In the genomic region with DNA sequence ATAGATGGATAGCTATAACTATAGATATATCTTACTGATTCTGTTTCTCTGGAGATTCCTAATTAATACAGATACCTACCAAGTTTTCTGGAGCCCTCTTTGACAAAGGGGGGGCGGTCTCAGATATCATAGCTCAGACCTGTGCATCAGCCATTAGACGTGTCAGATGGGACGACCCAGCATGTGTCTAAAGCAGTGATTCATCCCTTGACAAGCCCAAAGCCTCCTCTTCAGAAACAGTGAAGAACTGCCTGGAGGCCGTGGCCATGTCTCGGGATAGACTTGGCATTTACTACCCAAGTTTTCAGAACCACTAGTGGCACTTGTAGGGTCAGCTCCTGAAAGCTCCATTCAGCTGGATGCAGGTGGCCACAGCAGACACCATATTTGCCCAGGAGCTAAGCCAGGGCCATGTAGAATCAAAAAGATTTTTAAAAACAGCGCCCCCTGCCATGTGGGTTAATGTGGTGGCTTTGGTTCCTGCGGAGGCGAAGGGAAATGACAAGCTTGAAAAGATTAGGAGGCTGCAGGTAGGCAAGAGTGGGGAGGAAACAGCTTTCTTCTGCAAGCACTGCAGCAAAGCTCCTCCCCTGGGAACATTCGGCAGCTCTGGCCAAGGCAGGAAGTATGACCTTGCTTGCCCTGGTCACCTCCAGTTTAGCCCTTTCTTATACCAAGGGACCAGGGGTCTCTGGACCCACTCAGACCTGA, we compare ENCODE assay signal across 11 cellular contexts.
DNase-seq lines count a peak whose midpoint lies in the region; ATAC-seq, FAIRE-seq and TF ChIP-seq lines count a peak whose summit lies in the region.
"Had no signal": no experiment of that assay in that cellular context is flagged by ENCODE, and none has a peak within 500 bp of the region (broad histone marks: within the 10 kb centered on the region; RNA-seq: fewer than 3 reads in every experiment).

No MANE protein-coding gene starts in this region.

- no peak for TF ChIP-seq POLR2A in NB4 (IDR thresholded peaks at IDR 0.05; ENCODE audit: extremely low read depth, insufficient read length)

- TF ChIP-seq CTCF in heart right ventricle (IDR thresholded peaks at IDR 0.05) (peak in 5 of 9 donors; percentile 16 to 30 (median 24)), NB4 (IDR thresholded peaks at IDR 0.05; ENCODE audit: low read depth, low read length) (peak; percentile 22), bronchial epithelial cell (IDR thresholded peaks at IDR 0.05; ENCODE audit: insufficient read depth, low read length, severe bottlenecking) (peak; percentile 49), retinal pigment epithelial cell (conservative IDR thresholded peaks at IDR 0.05; ENCODE audit: low read depth, low read length) (peak; percentile 29)

- no peaks in the 10 kb centered on the region for H3K9me3 ChIP-seq in heart right ventricle

- 47 to 49% methylated on average over 9 of the region's 9 CpGs for WGBS in heart right ventricle, 2 donors

- no peak overlapping the region for H3K4me3 ChIP-seq in heart right ventricle
- no peak overlapping the region for H3K4me3 ChIP-seq in NB4 (ENCODE audit: low read depth, low read length)
- H3K4me3 ChIP-seq in bronchial epithelial cell (ENCODE audit: low read depth, low read length): no peak overlapping the region
- no peak overlapping the region for H3K4me3 ChIP-seq in retinal pigment epithelial cell (ENCODE audit: low read length)

- ATAC-seq in heart right ventricle (peak in 3 of 8 donors; percentile 33 to 53 (median 41)), Right ventricle myocardium superior (ENCODE audit: poor library complexity) (no peak), esophagus mucosa (no peak), HG02623 (IDR thresholded peaks at IDR 0.05; ENCODE audit: unreplicated experiment) (no peak)

- no peak for FAIRE-seq in bronchial epithelial cell (lab: Jason Lieb, UNC)

- DNase-seq in heart right ventricle (no peak), Right ventricle myocardium superior (no peak), NB4 (ENCODE audit: low read depth) (peak; percentile 25), bronchial epithelial cell (ENCODE audit: low read depth) (peak; percentile 59), retinal pigment epithelial cell (ENCODE audit: low read depth) (no peak), NCI-H748 treated with DMSO at 0.1 percent for 48 hours (lab: John Stamatoyannopoulos, UW) (no peak)
- DNase-seq: activated T-cell treated with anti-CD3 and anti-CD28 coated beads, Interleukin-2, amount 50 U/mL, for 24 hours; C1 segment of cervical spinal cord; NCI-H187 had no signal

- intact Hi-C loops in heart right ventricle (cut with DNase I) (no loop called here), Right ventricle myocardium superior (cut with DNase I) (no loop called here)

- H3K36me3 ChIP-seq in heart right ventricle (no peaks in the 10 kb centered on the region), bronchial epithelial cell (ENCODE audit: control insufficient read depth, insufficient read depth, low read length) (no peaks in the 10 kb centered on the region)

- H3K27me3 ChIP-seq in heart right ventricle: peaks cover 0 to 51% (median 18%) of the 10 kb centered on the region in 7 donors
- no peaks in the 10 kb centered on the region for H3K27me3 ChIP-seq in bronchial epithelial cell (ENCODE audit: control insufficient read depth, insufficient read depth, low read length)

- no peak overlapping the region for H3K27ac ChIP-seq in heart right ventricle

- peaks cover 0 to 15% (median 5%) of the 10 kb centered on the region in 9 donors for H3K4me1 ChIP-seq in heart right ventricle

Comparison
In these comparisons a context has a peak if more than half of its experiments do, and no peak if none do; other contexts are left out.
1. DNase-seq: peak in NB4 (single experiment) and bronchial epithelial cell (single experiment); none in heart right ventricle (0 of 2), Right ventricle myocardium superior (single experiment), retinal pigment epithelial cell (single experiment) and NCI-H748 treated with DMSO at 0.1 percent for 48 hours (single experiment).
2. Peak in every context shown above with its lines, with median percentiles within 50 percentile points of each other: CTCF ChIP-seq.